Comparison of ENCODE assay signal across 23 cellular contexts in the genomic region with DNA sequence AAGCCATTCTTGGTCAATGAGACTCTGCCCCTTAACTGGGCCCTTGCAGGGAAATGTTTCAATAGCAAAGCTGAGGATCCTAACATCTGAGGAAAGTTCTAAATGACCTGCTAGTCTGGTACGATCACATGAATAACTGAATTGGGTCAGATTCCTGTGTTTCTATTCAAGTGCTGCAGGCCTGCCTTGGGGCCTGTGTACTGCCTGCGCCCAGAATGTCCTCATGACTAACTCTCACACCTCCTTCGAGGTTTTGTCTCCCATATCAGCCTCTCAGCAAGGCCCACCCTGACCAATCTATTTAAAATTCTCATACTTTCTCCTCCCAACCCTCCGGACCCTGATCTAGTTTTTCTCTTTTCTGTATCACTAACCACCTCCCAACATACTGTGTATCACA. TPM values are rescaled to one million over a fixed set of nuclear protein-coding genes. Genes with fewer than 3 reads are reported as not detected.
DNase-seq lines count a peak whose midpoint lies in the region; ATAC-seq and TF ChIP-seq lines count a peak whose summit lies in the region.
"Had no signal": no experiment of that assay in that cellular context is flagged by ENCODE, and none has a peak within 500 bp of the region (broad histone marks: within the 10 kb centered on the region; RNA-seq: fewer than 3 reads in every experiment).

No MANE protein-coding gene starts in this region.

- no peaks in the 10 kb centered on the region for H3K36me3 Mint-ChIP-seq in CD4-positive, CD25-positive, alpha-beta regulatory T cell
- H3K36me3 Mint-ChIP-seq in brain: no peaks in the 10 kb centered on the region
- H3K36me3 Mint-ChIP-seq in neural crest cell (ENCODE audit: low read depth): no peaks in the 10 kb centered on the region
- H3K36me3 Mint-ChIP-seq: activated CD8-positive, alpha-beta memory T cell treated with anti-CD3 and anti-CD28 coated beads, Interleukin-2, amount 10 ng/mL, durations not matched to agents 7 days and 5 days had no signal

- H3K27ac Mint-ChIP-seq in CD4-positive, CD25-positive, alpha-beta regulatory T cell: peak overlapping the region; percentile 61 to 84 (median 82)
- H3K27ac Mint-ChIP-seq in brain (peak overlapping the region in 4 of 5 experiments; percentile 3 to 43 (median 18)), neural crest cell (ENCODE audit: unreplicated experiment) (no peak overlapping the region)
- H3K27ac Mint-ChIP-seq: activated CD8-positive, alpha-beta memory T cell treated with anti-CD3 and anti-CD28 coated beads, Interleukin-2, amount 10 ng/mL, durations not matched to agents 7 days and 5 days had no signal

- no peaks in the 10 kb centered on the region for H3K27me3 Mint-ChIP-seq in CD4-positive, CD25-positive, alpha-beta regulatory T cell
- H3K27me3 Mint-ChIP-seq in brain (no peaks in the 10 kb centered on the region), neural crest cell (ENCODE audit: low read depth) (peaks cover 20% of the 10 kb centered on the region)

- no peak for DNase-seq in CD4-positive, CD25-positive, alpha-beta regulatory T cell
- DNase-seq in ELF-1 (ENCODE audit: low read depth, low spot score) (peak; percentile 32), neural crest cell (ENCODE audit: low read depth, low spot score) (no peak), AG20443 (ENCODE audit: low spot score) (no peak)
- DNase-seq in activated CD8-positive, alpha-beta memory T cell treated with anti-CD3 and anti-CD28 coated beads for 24 hours: no peak
- DNase-seq: activated CD8-positive, alpha-beta memory T cell treated with anti-CD3 and anti-CD28 coated beads, Interleukin-2, amount 10 ng/mL, durations not matched to agents 7 days and 5 days; activated gamma-delta T cell; AML-193; aorta; GF-D8; Karpas-422; NCI-H1092 treated with DMSO at 0.1 percent for 48 hours; NCI-H2081 treated with DMSO at 0.1 percent for 48 hours; NCI-H526; nucleus accumbens; PC-3 had no signal

- H3K9me3 Mint-ChIP-seq in CD4-positive, CD25-positive, alpha-beta regulatory T cell: no peaks in the 10 kb centered on the region
- H3K9me3 Mint-ChIP-seq in brain (no peaks in the 10 kb centered on the region), neural crest cell (no peaks in the 10 kb centered on the region)

- 56 to 67% methylated on average over 4 of the region's 4 CpGs for WGBS in gastroesophageal sphincter (ENCODE audit: low coverage in 1 of 2), 2 donors

- peaks cover 25% of the 10 kb centered on the region for H3K4me1 ChIP-seq in CD4-positive, CD25-positive, alpha-beta regulatory T cell (ENCODE audit: control insufficient read depth, insufficient read depth, low read length, poor library complexity, severe bottlenecking)
- peaks cover 0 to 72% (median 5%) of the 10 kb centered on the region in 3 donors for H3K4me1 ChIP-seq in gastroesophageal sphincter

- peaks cover 42 to 63% (median 49%) of the 10 kb centered on the region in 4 donors for H3K4me1 Mint-ChIP-seq in CD4-positive, CD25-positive, alpha-beta regulatory T cell
- H3K4me1 Mint-ChIP-seq in brain (peaks cover 52% of the 10 kb centered on the region), neural crest cell (peaks cover 24% of the 10 kb centered on the region)

- no peak overlapping the region for H3K4me3 ChIP-seq in CD4-positive, CD25-positive, alpha-beta regulatory T cell (ENCODE audit: low read depth, low read length)
- no peak overlapping the region for H3K4me3 ChIP-seq in gastroesophageal sphincter
- H3K4me3 ChIP-seq: GM12878, SJSA1 had no signal

- ATAC-seq in CD4-positive, CD25-positive, alpha-beta regulatory T cell (ENCODE audit: low read depth in 2 of 2): no peak
- ATAC-seq in gastroesophageal sphincter (no peak), HG02938 (IDR thresholded peaks at IDR 0.05; ENCODE audit: unreplicated experiment) (no peak)
- ATAC-seq: activated CD8-positive, alpha-beta memory T cell treated with anti-CD3 and anti-CD28 coated beads, Interleukin-2, amount 10 ng/mL, durations not matched to agents 7 days and 5 days; GM12878; PC-3; sciatic nerve had no signal

- no peak for TF ChIP-seq POLR2A in gastroesophageal sphincter (IDR thresholded peaks at IDR 0.05)

- TF ChIP-seq EP300 in gastroesophageal sphincter (IDR thresholded peaks at IDR 0.05): no peak

- peak overlapping the region; percentile 1 to 73 (median 20) for H3K4me3 Mint-ChIP-seq in CD4-positive, CD25-positive, alpha-beta regulatory T cell
- H3K4me3 Mint-ChIP-seq in brain: peak overlapping the region in 4 of 5 experiments; percentile 2 to 78 (median 4)
- H3K4me3 Mint-ChIP-seq in neural crest cell: peak overlapping the region; percentile 29
- H3K4me3 Mint-ChIP-seq: activated CD8-positive, alpha-beta memory T cell treated with anti-CD3 and anti-CD28 coated beads, Interleukin-2, amount 10 ng/mL, durations not matched to agents 7 days and 5 days had no signal

- TF ChIP-seq CTCF in brain (conservative IDR thresholded peaks at IDR 0.05): no peak
- TF ChIP-seq CTCF in neural crest cell (conservative IDR thresholded peaks at IDR 0.05): no peak
- TF ChIP-seq CTCF in gastroesophageal sphincter (IDR thresholded peaks at IDR 0.05): no peak

- no peaks in the 10 kb centered on the region for H3K27me3 ChIP-seq in CD4-positive, CD25-positive, alpha-beta regulatory T cell (ENCODE audit: control insufficient read depth, insufficient read depth, low read length)
- no peaks in the 10 kb centered on the region for H3K27me3 ChIP-seq in gastroesophageal sphincter
- H3K27me3 ChIP-seq: SJSA1 had no signal

- H3K9me3 ChIP-seq in CD4-positive, CD25-positive, alpha-beta regulatory T cell (ENCODE audit: control insufficient read depth in 2 of 2, low read length in 2 of 2): no peaks in the 10 kb centered on the region
- no peaks in the 10 kb centered on the region for H3K9me3 ChIP-seq in gastroesophageal sphincter
- H3K9me3 ChIP-seq: SJSA1 had no signal

- H3K27ac ChIP-seq in CD4-positive, CD25-positive, alpha-beta regulatory T cell (ENCODE audit: insufficient read depth, low read length, poor library complexity, severe bottlenecking): no peak overlapping the region
- peak overlapping the region in 2 of 4 donors; percentile 5 to 92 for H3K27ac ChIP-seq in gastroesophageal sphincter
- H3K27ac ChIP-seq: SJSA1 had no signal

- H3K36me3 ChIP-seq in CD4-positive, CD25-positive, alpha-beta regulatory T cell (ENCODE audit: control insufficient read depth, insufficient read depth, low read length): no peaks in the 10 kb centered on the region
- no peaks in the 10 kb centered on the region for H3K36me3 ChIP-seq in gastroesophageal sphincter

RNA-seq across cellular contexts. Expression of a gene that starts 4.4 kb away (rescaled TPM):
- total RNA-seq in CD4-positive, CD25-positive, alpha-beta regulatory T cell: 30.7 TPM
- 10 to 100 TPM in 1 of 4 donors, 1 to 10 TPM in 3; 6.4 to 13.3 (median 7.5) TPM for polyA plus RNA-seq in CD4-positive, CD25-positive, alpha-beta regulatory T cell
- polyA plus RNA-seq in brain (ENCODE audit: insufficient read depth, low read depth, low replicate concordance): 11.3 TPM
- total RNA-seq in neural crest cell: 3.1 and 3.6 TPM in 2 replicates
- total RNA-seq in gastroesophageal sphincter: 10 to 100 TPM; 27.8 to 36.5 (median 30.5) TPM
- total RNA-seq: HT-29 had no signal
